14 cellular contexts compared by ENCODE assay signal in the genomic region with DNA sequence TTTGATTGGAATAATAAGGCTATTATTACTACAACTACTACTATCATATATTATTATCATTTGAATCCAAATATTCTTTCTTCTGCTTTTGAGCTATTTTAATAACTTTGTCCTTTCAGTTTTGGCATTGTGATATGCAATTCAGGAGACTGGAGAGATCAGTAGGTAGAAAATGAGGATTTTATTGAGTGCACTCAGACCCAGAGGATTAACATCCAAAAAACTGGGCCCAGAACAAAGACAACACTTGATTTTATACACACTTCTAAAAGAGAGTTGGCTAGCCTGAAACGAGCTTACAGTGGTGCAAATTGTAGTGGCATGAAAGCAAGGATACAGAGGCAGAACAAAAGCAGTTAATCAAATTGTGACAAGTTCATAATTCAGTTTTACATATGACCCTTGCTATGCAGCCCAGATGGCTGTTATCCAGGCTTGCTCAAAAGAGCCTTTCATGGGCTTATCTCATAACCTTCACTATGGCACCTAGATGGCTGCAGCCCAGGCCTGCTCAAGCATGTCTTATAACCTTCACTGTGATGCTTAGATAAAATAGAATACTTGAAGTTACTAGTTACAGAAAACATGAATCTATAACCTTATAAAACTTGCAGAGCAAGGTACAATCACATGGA.
"Had no signal": no experiment of that assay in that cellular context is flagged by ENCODE, and none has a peak within 500 bp of the region (broad histone marks: within the 10 kb centered on the region; RNA-seq: fewer than 3 reads in every experiment).

No MANE protein-coding gene starts in this region.

- H3K27me3 Mint-ChIP-seq: stimulated activated naive CD8-positive, alpha-beta T cell treated with anti-CD3 and anti-CD28 coated beads, Interleukin-15, amount 100 ng/mL, for 72 hours had no signal

- H3K4me3 ChIP-seq: colonic mucosa, skin epidermis had no signal

- H3K36me3 ChIP-seq: colonic mucosa, WERI-Rb-1 had no signal

- H3K9me3 ChIP-seq: colonic mucosa had no signal

- ATAC-seq: activated CD8-positive, alpha-beta T cell treated with anti-CD3 and anti-CD28 coated beads, Interleukin-2, amount 10 ng/mL, durations not matched to agents 7 days and 5 days; stimulated activated naive CD8-positive, alpha-beta T cell treated with anti-CD3 and anti-CD28 coated beads, Interleukin-15, amount 100 ng/mL, for 72 hours had no signal

- H3K27ac Mint-ChIP-seq: activated CD8-positive, alpha-beta T cell treated with anti-CD3 and anti-CD28 coated beads, Interleukin-2, amount 10 ng/mL, durations not matched to agents 7 days and 5 days; activated T-helper 1 cell treated with anti-CD3 and anti-CD28 coated beads, Interleukin-12 subunit alpha, Interleukin-12 subunit beta, Interleukin-2, Interleukin-4 antibody, amounts not matched to agents 30 ng/mL and 10 ng/mL and 1 ng/mL, durations not matched to agents 14 hours and 24 hours and 36 hours; stimulated activated naive CD8-positive, alpha-beta T cell treated with anti-CD3 and anti-CD28 coated beads, Interleukin-15, amount 100 ng/mL, for 72 hours had no signal

- DNase-seq: activated CD4-positive, alpha-beta T cell treated with anti-CD3 and anti-CD28 coated beads for 4 hours; activated CD8-positive, alpha-beta T cell treated with anti-CD3 and anti-CD28 coated beads, Interleukin-2, amount 10 ng/mL, durations not matched to agents 7 days and 5 days; activated naive CD4-positive, alpha-beta T cell; caudate nucleus; colonic mucosa; effector memory CD4-positive, alpha-beta T cell; hippocampal formation; stimulated activated CD4-positive, alpha-beta T cell treated with anti-CD3 and anti-CD28 coated beads, Interleukin-4, amount 100 ng/mL, for 4 hours; stimulated activated naive CD8-positive, alpha-beta T cell treated with anti-CD3 and anti-CD28 coated beads, Interleukin-15, amount 100 ng/mL, for 72 hours; T1000; WERI-Rb-1 had no signal

- H3K4me3 Mint-ChIP-seq: activated CD8-positive, alpha-beta T cell treated with anti-CD3 and anti-CD28 coated beads, Interleukin-2, amount 10 ng/mL, durations not matched to agents 7 days and 5 days; activated T-helper 1 cell treated with anti-CD3 and anti-CD28 coated beads, Interleukin-12 subunit alpha, Interleukin-12 subunit beta, Interleukin-2, Interleukin-4 antibody, amounts not matched to agents 30 ng/mL and 10 ng/mL and 1 ng/mL, durations not matched to agents 14 hours and 24 hours and 36 hours; stimulated activated naive CD8-positive, alpha-beta T cell treated with anti-CD3 and anti-CD28 coated beads, Interleukin-15, amount 100 ng/mL, for 72 hours had no signal

- H3K27ac ChIP-seq: colonic mucosa, epithelial cell of prostate, skin epidermis, WERI-Rb-1 had no signal

- H3K27me3 ChIP-seq: colonic mucosa had no signal

- H3K4me1 ChIP-seq: colonic mucosa had no signal

- H3K4me1 Mint-ChIP-seq: stimulated activated naive CD8-positive, alpha-beta T cell treated with anti-CD3 and anti-CD28 coated beads, Interleukin-15, amount 100 ng/mL, for 72 hours had no signal
